Comparison of ENCODE assay signal across 1 cellular context in the genomic region with DNA sequence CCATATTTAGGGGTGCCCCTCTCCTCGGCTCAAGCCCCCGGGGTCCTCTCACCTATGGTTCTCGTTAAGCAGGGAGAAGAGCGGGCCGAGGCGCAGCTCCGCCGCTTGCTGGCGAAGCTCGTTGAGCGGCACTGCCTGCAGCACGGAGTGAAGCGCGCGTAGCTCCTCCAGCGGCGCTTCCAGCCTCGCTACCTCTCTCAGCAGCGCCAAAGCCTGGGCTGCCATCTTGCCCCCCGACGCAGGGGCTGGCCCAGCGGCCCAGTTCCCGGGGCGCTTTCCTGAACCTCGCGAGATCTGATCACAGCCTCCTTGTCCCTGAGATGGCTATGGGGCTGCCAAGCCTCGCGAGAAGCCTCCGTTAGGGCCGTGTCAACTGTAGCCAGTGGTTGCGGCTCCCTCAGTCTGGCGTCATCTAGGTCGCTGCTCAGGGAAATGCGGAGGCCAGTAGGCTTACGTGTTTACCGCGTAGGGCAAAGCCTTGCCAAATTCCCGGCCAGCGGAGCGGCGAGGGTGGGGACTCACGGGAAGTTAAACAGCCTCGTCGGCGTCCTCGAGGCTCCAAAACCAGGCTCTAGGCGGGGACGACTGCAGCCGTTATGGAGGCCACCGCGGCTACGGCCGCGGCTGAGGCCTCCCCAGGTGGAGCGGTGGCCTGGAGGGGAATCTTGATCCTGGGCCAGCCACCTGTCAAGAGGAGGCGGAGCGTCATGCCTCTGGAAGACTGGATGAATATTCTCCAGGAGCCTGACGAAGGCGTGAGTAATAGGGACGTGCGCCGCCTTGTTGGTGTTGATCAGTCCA.
A peak's percentile ranks its signal among the peaks of the same experiment; 100 is the strongest.
TF ChIP-seq lines count a peak whose summit lies in the region.

A gene (minus strand): TSS at position 238 of the 801 bp plus-strand sequence. CDS start 13 bp downstream, at position 225.

TF ChIP-seq in K562, 482 proteins besides CTCF, POLR2A, EP300 and RAD21 (continued from another document and continues in another):
- TF ChIP-seq, protein P1, sequence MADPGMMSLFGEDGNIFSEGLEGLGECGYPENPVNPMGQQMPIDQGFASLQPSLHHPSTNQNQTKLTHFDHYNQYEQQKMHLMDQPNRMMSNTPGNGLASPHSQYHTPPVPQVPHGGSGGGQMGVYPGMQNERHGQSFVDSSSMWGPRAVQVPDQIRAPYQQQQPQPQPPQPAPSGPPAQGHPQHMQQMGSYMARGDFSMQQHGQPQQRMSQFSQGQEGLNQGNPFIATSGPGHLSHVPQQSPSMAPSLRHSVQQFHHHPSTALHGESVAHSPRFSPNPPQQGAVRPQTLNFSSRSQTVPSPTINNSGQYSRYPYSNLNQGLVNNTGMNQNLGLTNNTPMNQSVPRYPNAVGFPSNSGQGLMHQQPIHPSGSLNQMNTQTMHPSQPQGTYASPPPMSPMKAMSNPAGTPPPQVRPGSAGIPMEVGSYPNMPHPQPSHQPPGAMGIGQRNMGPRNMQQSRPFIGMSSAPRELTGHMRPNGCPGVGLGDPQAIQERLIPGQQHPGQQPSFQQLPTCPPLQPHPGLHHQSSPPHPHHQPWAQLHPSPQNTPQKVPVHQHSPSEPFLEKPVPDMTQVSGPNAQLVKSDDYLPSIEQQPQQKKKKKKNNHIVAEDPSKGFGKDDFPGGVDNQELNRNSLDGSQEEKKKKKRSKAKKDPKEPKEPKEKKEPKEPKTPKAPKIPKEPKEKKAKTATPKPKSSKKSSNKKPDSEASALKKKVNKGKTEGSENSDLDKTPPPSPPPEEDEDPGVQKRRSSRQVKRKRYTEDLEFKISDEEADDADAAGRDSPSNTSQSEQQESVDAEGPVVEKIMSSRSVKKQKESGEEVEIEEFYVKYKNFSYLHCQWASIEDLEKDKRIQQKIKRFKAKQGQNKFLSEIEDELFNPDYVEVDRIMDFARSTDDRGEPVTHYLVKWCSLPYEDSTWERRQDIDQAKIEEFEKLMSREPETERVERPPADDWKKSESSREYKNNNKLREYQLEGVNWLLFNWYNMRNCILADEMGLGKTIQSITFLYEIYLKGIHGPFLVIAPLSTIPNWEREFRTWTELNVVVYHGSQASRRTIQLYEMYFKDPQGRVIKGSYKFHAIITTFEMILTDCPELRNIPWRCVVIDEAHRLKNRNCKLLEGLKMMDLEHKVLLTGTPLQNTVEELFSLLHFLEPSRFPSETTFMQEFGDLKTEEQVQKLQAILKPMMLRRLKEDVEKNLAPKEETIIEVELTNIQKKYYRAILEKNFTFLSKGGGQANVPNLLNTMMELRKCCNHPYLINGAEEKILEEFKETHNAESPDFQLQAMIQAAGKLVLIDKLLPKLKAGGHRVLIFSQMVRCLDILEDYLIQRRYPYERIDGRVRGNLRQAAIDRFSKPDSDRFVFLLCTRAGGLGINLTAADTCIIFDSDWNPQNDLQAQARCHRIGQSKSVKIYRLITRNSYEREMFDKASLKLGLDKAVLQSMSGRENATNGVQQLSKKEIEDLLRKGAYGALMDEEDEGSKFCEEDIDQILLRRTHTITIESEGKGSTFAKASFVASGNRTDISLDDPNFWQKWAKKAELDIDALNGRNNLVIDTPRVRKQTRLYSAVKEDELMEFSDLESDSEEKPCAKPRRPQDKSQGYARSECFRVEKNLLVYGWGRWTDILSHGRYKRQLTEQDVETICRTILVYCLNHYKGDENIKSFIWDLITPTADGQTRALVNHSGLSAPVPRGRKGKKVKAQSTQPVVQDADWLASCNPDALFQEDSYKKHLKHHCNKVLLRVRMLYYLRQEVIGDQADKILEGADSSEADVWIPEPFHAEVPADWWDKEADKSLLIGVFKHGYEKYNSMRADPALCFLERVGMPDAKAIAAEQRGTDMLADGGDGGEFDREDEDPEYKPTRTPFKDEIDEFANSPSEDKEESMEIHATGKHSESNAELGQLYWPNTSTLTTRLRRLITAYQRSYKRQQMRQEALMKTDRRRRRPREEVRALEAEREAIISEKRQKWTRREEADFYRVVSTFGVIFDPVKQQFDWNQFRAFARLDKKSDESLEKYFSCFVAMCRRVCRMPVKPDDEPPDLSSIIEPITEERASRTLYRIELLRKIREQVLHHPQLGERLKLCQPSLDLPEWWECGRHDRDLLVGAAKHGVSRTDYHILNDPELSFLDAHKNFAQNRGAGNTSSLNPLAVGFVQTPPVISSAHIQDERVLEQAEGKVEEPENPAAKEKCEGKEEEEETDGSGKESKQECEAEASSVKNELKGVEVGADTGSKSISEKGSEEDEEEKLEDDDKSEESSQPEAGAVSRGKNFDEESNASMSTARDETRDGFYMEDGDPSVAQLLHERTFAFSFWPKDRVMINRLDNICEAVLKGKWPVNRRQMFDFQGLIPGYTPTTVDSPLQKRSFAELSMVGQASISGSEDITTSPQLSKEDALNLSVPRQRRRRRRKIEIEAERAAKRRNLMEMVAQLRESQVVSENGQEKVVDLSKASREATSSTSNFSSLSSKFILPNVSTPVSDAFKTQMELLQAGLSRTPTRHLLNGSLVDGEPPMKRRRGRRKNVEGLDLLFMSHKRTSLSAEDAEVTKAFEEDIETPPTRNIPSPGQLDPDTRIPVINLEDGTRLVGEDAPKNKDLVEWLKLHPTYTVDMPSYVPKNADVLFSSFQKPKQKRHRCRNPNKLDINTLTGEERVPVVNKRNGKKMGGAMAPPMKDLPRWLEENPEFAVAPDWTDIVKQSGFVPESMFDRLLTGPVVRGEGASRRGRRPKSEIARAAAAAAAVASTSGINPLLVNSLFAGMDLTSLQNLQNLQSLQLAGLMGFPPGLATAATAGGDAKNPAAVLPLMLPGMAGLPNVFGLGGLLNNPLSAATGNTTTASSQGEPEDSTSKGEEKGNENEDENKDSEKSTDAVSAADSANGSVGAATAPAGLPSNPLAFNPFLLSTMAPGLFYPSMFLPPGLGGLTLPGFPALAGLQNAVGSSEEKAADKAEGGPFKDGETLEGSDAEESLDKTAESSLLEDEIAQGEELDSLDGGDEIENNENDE (IDR thresholded peaks at IDR 0.05; ENCODE audit: low read depth, low read length), result no peak
- no peak for TF ChIP-seq ZNF253 (CRISPR knock-in tag; conservative IDR thresholded peaks at IDR 0.05)
- TF ChIP-seq RCOR1 (IDR thresholded peaks at IDR 0.05; ENCODE audit: borderline replicate concordance in 1 of 2, low read depth in 2 of 2, low read length in 2 of 2), result peak; percentile 17 to 45
- no peak for TF ChIP-seq ZNF12 (CRISPR knock-in tag; IDR thresholded peaks at IDR 0.05)
- no peak for TF ChIP-seq ETV1 (tag; conservative IDR thresholded peaks at IDR 0.05; ENCODE audit: low read depth)
- peak; percentile 63 for TF ChIP-seq SRSF3 (IDR thresholded peaks at IDR 0.05; ENCODE audit: insufficient read depth, low read length)
- TF ChIP-seq SAFB (IDR thresholded peaks at IDR 0.05; ENCODE audit: borderline replicate concordance, low read depth, low read length), result no peak
- no peak for TF ChIP-seq PHF21A (IDR thresholded peaks at IDR 0.05; ENCODE audit: borderline replicate concordance, low read depth)
- no peak for TF ChIP-seq ARID2 (IDR thresholded peaks at IDR 0.05)
- TF ChIP-seq HEY1 (CRISPR knock-in tag; IDR thresholded peaks at IDR 0.05; ENCODE audit: borderline replicate concordance), result no peak
- TF ChIP-seq MAFK (IDR thresholded peaks at IDR 0.05; ENCODE audit: low read length), result peak; percentile 44; the same call in 1 of the 2 replicates
- TF ChIP-seq BCL6 (CRISPR knock-in tag; IDR thresholded peaks at IDR 0.05), result no peak
- TF ChIP-seq XRCC4 (IDR thresholded peaks at IDR 0.05; ENCODE audit: extremely low read depth, insufficient read depth, insufficient read length), result no peak
- TF ChIP-seq ZNF224 (CRISPR knock-in tag; IDR thresholded peaks at IDR 0.05), result no peak
- peak; percentile 94; the same call in 1 of the 2 replicates for TF ChIP-seq MAFF (IDR thresholded peaks at IDR 0.05; ENCODE audit: low read length)
- TF ChIP-seq RHOXF2B (CRISPR knock-in tag; conservative IDR thresholded peaks at IDR 0.05), result 0 out of 2 replicates have a peak, but pooled peaks have one; percentile 82
- TF ChIP-seq ZNF431 (CRISPR knock-in tag; IDR thresholded peaks at IDR 0.05), result no peak
- TF ChIP-seq, protein P2, sequence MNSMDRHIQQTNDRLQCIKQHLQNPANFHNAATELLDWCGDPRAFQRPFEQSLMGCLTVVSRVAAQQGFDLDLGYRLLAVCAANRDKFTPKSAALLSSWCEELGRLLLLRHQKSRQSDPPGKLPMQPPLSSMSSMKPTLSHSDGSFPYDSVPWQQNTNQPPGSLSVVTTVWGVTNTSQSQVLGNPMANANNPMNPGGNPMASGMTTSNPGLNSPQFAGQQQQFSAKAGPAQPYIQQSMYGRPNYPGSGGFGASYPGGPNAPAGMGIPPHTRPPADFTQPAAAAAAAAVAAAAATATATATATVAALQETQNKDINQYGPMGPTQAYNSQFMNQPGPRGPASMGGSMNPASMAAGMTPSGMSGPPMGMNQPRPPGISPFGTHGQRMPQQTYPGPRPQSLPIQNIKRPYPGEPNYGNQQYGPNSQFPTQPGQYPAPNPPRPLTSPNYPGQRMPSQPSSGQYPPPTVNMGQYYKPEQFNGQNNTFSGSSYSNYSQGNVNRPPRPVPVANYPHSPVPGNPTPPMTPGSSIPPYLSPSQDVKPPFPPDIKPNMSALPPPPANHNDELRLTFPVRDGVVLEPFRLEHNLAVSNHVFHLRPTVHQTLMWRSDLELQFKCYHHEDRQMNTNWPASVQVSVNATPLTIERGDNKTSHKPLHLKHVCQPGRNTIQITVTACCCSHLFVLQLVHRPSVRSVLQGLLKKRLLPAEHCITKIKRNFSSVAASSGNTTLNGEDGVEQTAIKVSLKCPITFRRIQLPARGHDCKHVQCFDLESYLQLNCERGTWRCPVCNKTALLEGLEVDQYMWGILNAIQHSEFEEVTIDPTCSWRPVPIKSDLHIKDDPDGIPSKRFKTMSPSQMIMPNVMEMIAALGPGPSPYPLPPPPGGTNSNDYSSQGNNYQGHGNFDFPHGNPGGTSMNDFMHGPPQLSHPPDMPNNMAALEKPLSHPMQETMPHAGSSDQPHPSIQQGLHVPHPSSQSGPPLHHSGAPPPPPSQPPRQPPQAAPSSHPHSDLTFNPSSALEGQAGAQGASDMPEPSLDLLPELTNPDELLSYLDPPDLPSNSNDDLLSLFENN (IDR thresholded peaks at IDR 0.05; ENCODE audit: low read depth in 2 of 2, low read length in 2 of 2), result peak in 1 of 2 experiments; percentile 77; a peak in 2 of 4 replicates
- TF ChIP-seq PYGO2 (tag; IDR thresholded peaks at IDR 0.05), result no peak
- no peak for TF ChIP-seq ZNF239 (CRISPR knock-in tag; IDR thresholded peaks at IDR 0.05)
- 0 out of 2 replicates have a peak, but pooled peaks have one; percentile 73 for TF ChIP-seq ZC3H11A (IDR thresholded peaks at IDR 0.05; ENCODE audit: low read depth, low read length)
- TF ChIP-seq, protein P3, sequence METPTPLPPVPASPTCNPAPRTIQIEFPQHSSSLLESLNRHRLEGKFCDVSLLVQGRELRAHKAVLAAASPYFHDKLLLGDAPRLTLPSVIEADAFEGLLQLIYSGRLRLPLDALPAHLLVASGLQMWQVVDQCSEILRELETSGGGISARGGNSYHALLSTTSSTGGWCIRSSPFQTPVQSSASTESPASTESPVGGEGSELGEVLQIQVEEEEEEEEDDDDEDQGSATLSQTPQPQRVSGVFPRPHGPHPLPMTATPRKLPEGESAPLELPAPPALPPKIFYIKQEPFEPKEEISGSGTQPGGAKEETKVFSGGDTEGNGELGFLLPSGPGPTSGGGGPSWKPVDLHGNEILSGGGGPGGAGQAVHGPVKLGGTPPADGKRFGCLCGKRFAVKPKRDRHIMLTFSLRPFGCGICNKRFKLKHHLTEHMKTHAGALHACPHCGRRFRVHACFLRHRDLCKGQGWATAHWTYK (CRISPR knock-in tag; IDR thresholded peaks at IDR 0.05), result no peak
- peak; percentile 97; the same call in 1 of the 2 replicates for TF ChIP-seq BRD4 (IDR thresholded peaks at IDR 0.05)
- TF ChIP-seq MCM3 (IDR thresholded peaks at IDR 0.05), result no peak
- TF ChIP-seq, protein P4, sequence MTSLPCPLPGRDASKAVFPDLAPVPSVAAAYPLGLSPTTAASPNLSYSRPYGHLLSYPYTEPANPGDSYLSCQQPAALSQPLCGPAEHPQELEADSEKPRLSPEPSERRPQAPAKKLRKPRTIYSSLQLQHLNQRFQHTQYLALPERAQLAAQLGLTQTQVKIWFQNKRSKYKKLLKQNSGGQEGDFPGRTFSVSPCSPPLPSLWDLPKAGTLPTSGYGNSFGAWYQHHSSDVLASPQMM (CRISPR knock-in tag; IDR thresholded peaks at IDR 0.05), result no peak
- TF ChIP-seq, protein P5, sequence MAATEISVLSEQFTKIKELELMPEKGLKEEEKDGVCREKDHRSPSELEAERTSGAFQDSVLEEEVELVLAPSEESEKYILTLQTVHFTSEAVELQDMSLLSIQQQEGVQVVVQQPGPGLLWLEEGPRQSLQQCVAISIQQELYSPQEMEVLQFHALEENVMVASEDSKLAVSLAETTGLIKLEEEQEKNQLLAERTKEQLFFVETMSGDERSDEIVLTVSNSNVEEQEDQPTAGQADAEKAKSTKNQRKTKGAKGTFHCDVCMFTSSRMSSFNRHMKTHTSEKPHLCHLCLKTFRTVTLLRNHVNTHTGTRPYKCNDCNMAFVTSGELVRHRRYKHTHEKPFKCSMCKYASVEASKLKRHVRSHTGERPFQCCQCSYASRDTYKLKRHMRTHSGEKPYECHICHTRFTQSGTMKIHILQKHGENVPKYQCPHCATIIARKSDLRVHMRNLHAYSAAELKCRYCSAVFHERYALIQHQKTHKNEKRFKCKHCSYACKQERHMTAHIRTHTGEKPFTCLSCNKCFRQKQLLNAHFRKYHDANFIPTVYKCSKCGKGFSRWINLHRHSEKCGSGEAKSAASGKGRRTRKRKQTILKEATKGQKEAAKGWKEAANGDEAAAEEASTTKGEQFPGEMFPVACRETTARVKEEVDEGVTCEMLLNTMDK (IDR thresholded peaks at IDR 0.05; ENCODE audit: borderline replicate concordance, insufficient read depth, low read depth, low read length, poor library complexity, severe bottlenecking), result no peak
- TF ChIP-seq TGIF2 (CRISPR knock-in tag; IDR thresholded peaks at IDR 0.05), result no peak
- TF ChIP-seq NFE2L1 (tag; IDR thresholded peaks at IDR 0.05; ENCODE audit: borderline replicate concordance, low read depth), result no peak
- TF ChIP-seq ELF1 (tag; IDR thresholded peaks at IDR 0.05), result no peak
- TF ChIP-seq ZNF41 (CRISPR knock-in tag; conservative IDR thresholded peaks at IDR 0.05), result no peak
- peak; percentile 76 for TF ChIP-seq KLF13 (tag; IDR thresholded peaks at IDR 0.05; ENCODE audit: borderline replicate concordance, low read depth)
- TF ChIP-seq, protein P6, sequence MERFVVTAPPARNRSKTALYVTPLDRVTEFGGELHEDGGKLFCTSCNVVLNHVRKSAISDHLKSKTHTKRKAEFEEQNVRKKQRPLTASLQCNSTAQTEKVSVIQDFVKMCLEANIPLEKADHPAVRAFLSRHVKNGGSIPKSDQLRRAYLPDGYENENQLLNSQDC (CRISPR knock-in tag; IDR thresholded peaks at IDR 0.05), result no peak
- no peak for TF ChIP-seq MTF1 (CRISPR knock-in tag; IDR thresholded peaks at IDR 0.05; ENCODE audit: borderline replicate concordance)
- TF ChIP-seq FOXM1 (IDR thresholded peaks at IDR 0.05; ENCODE audit: low read depth), result no peak
- no peak for TF ChIP-seq FOXM1 (CRISPR knock-in tag; IDR thresholded peaks at IDR 0.05; ENCODE audit: low read depth)
- TF ChIP-seq ZNF444 (CRISPR knock-in tag; IDR thresholded peaks at IDR 0.05), result no peak
- TF ChIP-seq, protein P7, sequence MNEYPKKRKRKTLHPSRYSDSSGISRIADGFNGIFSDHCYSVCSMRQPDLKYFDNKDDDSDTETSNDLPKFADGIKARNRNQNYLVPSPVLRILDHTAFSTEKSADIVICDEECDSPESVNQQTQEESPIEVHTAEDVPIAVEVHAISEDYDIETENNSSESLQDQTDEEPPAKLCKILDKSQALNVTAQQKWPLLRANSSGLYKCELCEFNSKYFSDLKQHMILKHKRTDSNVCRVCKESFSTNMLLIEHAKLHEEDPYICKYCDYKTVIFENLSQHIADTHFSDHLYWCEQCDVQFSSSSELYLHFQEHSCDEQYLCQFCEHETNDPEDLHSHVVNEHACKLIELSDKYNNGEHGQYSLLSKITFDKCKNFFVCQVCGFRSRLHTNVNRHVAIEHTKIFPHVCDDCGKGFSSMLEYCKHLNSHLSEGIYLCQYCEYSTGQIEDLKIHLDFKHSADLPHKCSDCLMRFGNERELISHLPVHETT (CRISPR knock-in tag; conservative IDR thresholded peaks at IDR 0.05 in 1 of 2, IDR thresholded peaks at IDR 0.05 in 1 of 2), result no peak
- peak; percentile 47 for TF ChIP-seq SETDB1 (IDR thresholded peaks at IDR 0.05; ENCODE audit: low read length)
- TF ChIP-seq HNRNPH1 (optimal IDR thresholded peaks at IDR 0.05; ENCODE audit: low read depth, low read length), result no peak
